13 cellular contexts compared by ENCODE assay signal in the genomic region with DNA sequence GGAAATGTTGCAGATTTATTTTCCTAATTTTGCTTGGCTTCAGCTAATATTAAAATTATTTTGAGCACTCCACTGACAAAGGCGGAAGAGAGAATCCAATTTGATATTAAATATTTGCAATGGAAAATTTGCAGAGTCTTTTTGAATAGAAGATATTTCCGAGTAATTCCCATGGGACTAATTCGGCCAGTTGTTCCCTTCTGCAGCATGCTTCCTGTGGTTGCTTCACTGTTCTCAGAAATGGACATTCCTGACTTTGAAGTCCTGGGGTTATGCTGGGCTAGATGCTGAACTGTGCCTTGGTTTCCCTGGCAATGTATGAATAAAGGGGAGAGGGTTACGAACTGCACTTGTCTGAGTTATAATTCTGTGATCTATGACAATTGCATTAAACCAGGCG.
DNase-seq lines count a peak whose midpoint lies in the region; FAIRE-seq and TF ChIP-seq lines count a peak whose summit lies in the region.
"Had no signal": no experiment of that assay in that cellular context is flagged by ENCODE, and none has a peak within 500 bp of the region (broad histone marks: within the 10 kb centered on the region; RNA-seq: fewer than 3 reads in every experiment).

No MANE protein-coding gene starts in this region.

- peak overlapping the region; percentile 13 for H3K18ac ChIP-seq in mesendoderm (ENCODE audit: low read length)

- no peak overlapping the region for H3K56ac ChIP-seq in mesendoderm (ENCODE audit: low read length)

- no peak overlapping the region for H3K4me2 ChIP-seq in mesendoderm (ENCODE audit: low read length)

- peaks cover 3% of the 10 kb centered on the region for H3K4me1 ChIP-seq in mesendoderm (ENCODE audit: control insufficient read depth, low read depth, low read length)
- peaks cover 4 to 35% of the 10 kb centered on the region in 2 donors for H3K4me1 ChIP-seq in thyroid gland
- H3K4me1 ChIP-seq in small intestine (ENCODE audit: control insufficient read depth in 2 of 2, insufficient read depth in 1 of 2, low read depth in 1 of 2, low read length in 1 of 2): no peaks in the 10 kb centered on the region

- no CpG with 5 or more reads among the region's 5 CpGs for WGBS in mesendoderm (ENCODE audit: extremely low coverage, insufficient coverage, low lambda C conversion rate)
- 76 to 85% methylated on average over 5 of the region's 5 CpGs for WGBS in thyroid gland, 2 donors
- 65 to 94% (median 82%) methylated on average over 5 of the region's 5 CpGs for WGBS in small intestine, 3 donors

- H3K4me3 ChIP-seq in mesendoderm (ENCODE audit: low read length) (no peak overlapping the region), thyroid gland (replicated peaks in 1 of 3) (no peak overlapping the region), small intestine (ENCODE audit: low read depth in 1 of 2, low read length in 2 of 2) (no peak overlapping the region)

- H3K23ac ChIP-seq in mesendoderm (ENCODE audit: low read length): no peak overlapping the region

- no peak overlapping the region for H3K4ac ChIP-seq in mesendoderm (ENCODE audit: low read depth, low read length)

- H3K36me3 ChIP-seq in mesendoderm (ENCODE audit: control insufficient read depth, insufficient read depth, low read length) (no peaks in the 10 kb centered on the region), thyroid gland (no peaks in the 10 kb centered on the region), small intestine (ENCODE audit: control insufficient read depth in 2 of 2, insufficient read depth in 2 of 2, low read length in 2 of 2) (no peaks in the 10 kb centered on the region)

- no peaks in the 10 kb centered on the region for H3K79me2 ChIP-seq in mesendoderm (ENCODE audit: control insufficient read depth, insufficient read depth, low read length)

- H2BK5ac ChIP-seq in mesendoderm (ENCODE audit: low read length): no peak overlapping the region

- no peaks in the 10 kb centered on the region for H3K27me3 ChIP-seq in mesendoderm (ENCODE audit: insufficient read depth, low read length, poor library complexity)
- H3K27me3 ChIP-seq in thyroid gland: no peaks in the 10 kb centered on the region
- H3K27me3 ChIP-seq in small intestine (ENCODE audit: control insufficient read depth in 2 of 2, insufficient read depth in 2 of 2, low read length in 2 of 2): no peaks in the 10 kb centered on the region

- H3K9me3 ChIP-seq in thyroid gland (no peaks in the 10 kb centered on the region), small intestine (ENCODE audit: control insufficient read depth, low read depth) (no peaks in the 10 kb centered on the region)

- no peak overlapping the region for H4K8ac ChIP-seq in mesendoderm (ENCODE audit: low read depth, low read length)

- no peaks in the 10 kb centered on the region for H3K79me1 ChIP-seq in mesendoderm (ENCODE audit: low read length)

- H2BK120ac ChIP-seq in mesendoderm (ENCODE audit: low read depth, low read length): no peak overlapping the region

- no peak overlapping the region for H2BK15ac ChIP-seq in mesendoderm (replicated peaks; ENCODE audit: low read depth)

- TF ChIP-seq CTCF in thyroid gland (IDR thresholded peaks at IDR 0.05): no peak

- H3K9ac ChIP-seq in mesendoderm (ENCODE audit: low read length): no peak overlapping the region

- H4K5ac ChIP-seq in mesendoderm (ENCODE audit: low read length): no peak overlapping the region

- intact Hi-C loops in thyroid gland (cut with DNase I): no loop called here

- no peak overlapping the region for H2AK5ac ChIP-seq in mesendoderm (ENCODE audit: low read length)

- TF ChIP-seq POLR2A in thyroid gland (IDR thresholded peaks at IDR 0.05): no peak

- FAIRE-seq in small intestine (lab: Jason Lieb, UNC): no peak

- H3K27ac ChIP-seq in mesendoderm (ENCODE audit: low read depth, low read length) (no peak overlapping the region), thyroid gland (peak overlapping the region in 2 of 3 donors; percentile 12 to 40), small intestine (ENCODE audit: low read depth in 1 of 2, low read length in 1 of 2) (no peak overlapping the region)

- DNase-seq in LHCN-M2 (ENCODE audit: low read depth): peak; percentile 86
- DNase-seq in fibroblast of gingiva (ENCODE audit: low read depth): peak; percentile 67
- DNase-seq in mesendoderm: no peak
- DNase-seq in thyroid gland: no peak
- no peak for DNase-seq in small intestine
- DNase-seq in middle frontal gyrus (ENCODE audit: extremely low spot score, low spot score): no peak
- no peak for DNase-seq in GF-D8 (lab: John Stamatoyannopoulos, UW)
- DNase-seq: activated CD8-positive, alpha-beta memory T cell treated with anti-CD3 and anti-CD28 coated beads, Interleukin-2, amount 10 ng/mL, durations not matched to agents 7 days and 5 days; DMS53; erythroblast; hypothalamus; natural killer cell; NCI-H226 had no signal

Comparison
In these comparisons a context has a peak if more than half of its experiments do, and no peak if none do; other contexts are left out.
1. DNase-seq: peak in LHCN-M2 (single experiment) and fibroblast of gingiva (single experiment); none in mesendoderm (single experiment), thyroid gland (0 of 2), small intestine (single experiment), middle frontal gyrus (single experiment) and GF-D8 (single experiment).
2. H3K27ac ChIP-seq: peak in thyroid gland (2 of 3); none in mesendoderm (single experiment) and small intestine (0 of 2).